ENCODE assay signal across 12 cellular contexts in the genomic region with DNA sequence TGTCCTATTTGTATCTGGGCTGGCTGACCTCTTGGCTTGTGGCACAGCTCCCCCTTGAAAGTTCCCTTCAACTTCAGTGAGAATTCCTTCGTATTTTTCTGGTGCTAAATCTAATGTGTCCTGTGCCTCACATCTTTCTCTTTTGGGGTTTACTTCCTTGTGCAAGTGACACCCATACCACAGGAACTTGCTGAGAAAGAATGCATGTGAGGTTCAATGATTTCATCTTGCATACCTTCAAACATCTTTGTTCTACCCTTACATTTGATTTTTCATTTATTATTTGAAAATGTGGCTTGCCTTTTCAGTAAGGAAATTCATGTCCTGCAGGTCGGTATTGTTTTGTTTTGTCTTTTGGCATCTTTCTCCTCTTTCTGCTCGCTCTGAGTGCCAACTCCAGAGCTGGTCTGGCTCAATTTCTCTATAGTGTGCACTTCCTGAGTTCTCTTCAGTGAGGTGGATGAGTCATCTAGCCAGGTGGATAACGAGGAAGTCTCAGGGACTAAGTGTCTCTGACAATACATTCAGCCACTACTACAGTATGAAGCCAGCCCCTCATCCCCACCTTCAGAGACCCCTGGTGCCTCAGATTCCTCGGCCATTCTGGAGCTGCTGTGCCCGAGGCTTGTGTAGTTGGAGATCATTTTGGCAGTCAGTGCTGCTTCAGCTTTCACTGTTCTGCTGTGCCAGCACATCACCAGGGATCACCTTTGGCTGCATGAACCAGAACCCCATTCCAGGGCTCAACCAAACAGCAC. TPM values are rescaled to one million over a fixed set of nuclear protein-coding genes. Genes with fewer than 3 reads are reported as not detected.
DNase-seq lines count a peak whose midpoint lies in the region; ATAC-seq and TF ChIP-seq lines count a peak whose summit lies in the region.
"Had no signal": no experiment of that assay in that cellular context is flagged by ENCODE, and none has a peak within 500 bp of the region (broad histone marks: within the 10 kb centered on the region; RNA-seq: fewer than 3 reads in every experiment).

No MANE protein-coding gene starts in this region.

- H3K36me3 Mint-ChIP-seq in CD8-positive, alpha-beta T cell: no peaks in the 10 kb centered on the region

- H3K4me3 ChIP-seq in MG63: no peak overlapping the region
- H3K4me3 ChIP-seq in CD8-positive, alpha-beta T cell (ENCODE audit: low read depth, low read length): no peak overlapping the region
- H3K4me3 ChIP-seq: cardiac muscle cell had no signal

- ATAC-seq in CD8-positive, alpha-beta T cell: no peak

- H3K4me1 Mint-ChIP-seq in CD8-positive, alpha-beta T cell (ENCODE audit: low read depth): no peaks in the 10 kb centered on the region

- no peak overlapping the region for H3K27ac ChIP-seq in CD8-positive, alpha-beta T cell (ENCODE audit: low read depth, low read length)
- H3K27ac ChIP-seq: cardiac muscle cell had no signal

- H3K36me3 ChIP-seq in MG63: no peaks in the 10 kb centered on the region
- no peaks in the 10 kb centered on the region for H3K36me3 ChIP-seq in CD8-positive, alpha-beta T cell (ENCODE audit: insufficient read depth, low read length)
- H3K36me3 ChIP-seq: cardiac muscle cell had no signal

- no peaks in the 10 kb centered on the region for H3K9me3 ChIP-seq in MG63
- no peaks in the 10 kb centered on the region for H3K9me3 ChIP-seq in CD8-positive, alpha-beta T cell (ENCODE audit: low read length)

- no peak overlapping the region for H3K4me3 Mint-ChIP-seq in CD8-positive, alpha-beta T cell

- peak; percentile 24 for DNase-seq in SIG-M5 treated with dmso at 0.1 percent for 504 hours (lab: John Stamatoyannopoulos, UW; ENCODE audit: unreplicated experiment)
- DNase-seq in SIG-M5 (lab: John Stamatoyannopoulos, UW): no peak
- DNase-seq in SW480 (ENCODE audit: low spot score): peak; percentile 67
- peak; percentile 83 for DNase-seq in kidney tubule cell (ENCODE audit: low spot score)
- DNase-seq in MG63: no peak
- no peak for DNase-seq in NCI-H82 treated with DMSO at 0.1 percent for 48 hours (lab: John Stamatoyannopoulos, UW; ENCODE audit: unreplicated experiment)
- no peak for DNase-seq in CD8-positive, alpha-beta T cell
- no peak for DNase-seq in pons (ENCODE audit: low spot score)
- DNase-seq: activated CD4-positive, CD25-positive, alpha-beta regulatory T cell treated with anti-CD3 and anti-CD28 coated beads, Interleukin-2, amount 50 U/mL, for 72 hours; GDM1; NCI-H187 had no signal

- H3K4me1 ChIP-seq in CD8-positive, alpha-beta T cell (ENCODE audit: insufficient read depth, low read length): no peaks in the 10 kb centered on the region

- H3K27ac Mint-ChIP-seq in CD8-positive, alpha-beta T cell: no peak overlapping the region

- CTCF ChIA-PET in CD8-positive, alpha-beta T cell (lab: Charles Lee): no interaction called here

- intact Hi-C loops in CD8-positive, alpha-beta T cell (cut with DNase I, micrococcal nuclease): no loop called here

- TF ChIP-seq CTCF in CD8-positive, alpha-beta T cell (IDR thresholded peaks at IDR 0.05): no peak

- peaks cover 6% of the 10 kb centered on the region for H3K9me3 Mint-ChIP-seq in CD8-positive, alpha-beta T cell

- H3K27me3 ChIP-seq in MG63: no peaks in the 10 kb centered on the region
- H3K27me3 ChIP-seq in CD8-positive, alpha-beta T cell (ENCODE audit: insufficient read depth, low read length): no peaks in the 10 kb centered on the region
- H3K27me3 ChIP-seq: cardiac muscle cell had no signal

- peaks cover 37% of the 10 kb centered on the region for H3K27me3 Mint-ChIP-seq in CD8-positive, alpha-beta T cell (ENCODE audit: low read depth)

- POLR2A ChIA-PET in CD8-positive, alpha-beta T cell (lab: Charles Lee): no interaction called here

RNA-seq across cellular contexts. Expression of a gene that starts 59.4 kb away (rescaled TPM):
- 0.76 and 2.2 TPM in 2 replicates for total RNA-seq in MG63 (2014; rRNA removed; shearing (Covaris generic); ENCODE audit: low replicate concordance)
- 1 to 10 TPM; 1.4 to 2.0 TPM for total RNA-seq in CD8-positive, alpha-beta T cell

Comparison
In these comparisons a context has a peak if more than half of its experiments do, and no peak if none do; other contexts are left out.
1. DNase-seq: peak in SIG-M5 treated with dmso at 0.1 percent for 504 hours (single experiment), SW480 (single experiment) and kidney tubule cell (single experiment); none in SIG-M5 (single experiment), MG63 (single experiment), NCI-H82 treated with DMSO at 0.1 percent for 48 hours (single experiment), CD8-positive, alpha-beta T cell (0 of 7) and pons (single experiment).